ENCODE assay signal across 15 cellular contexts in genomic region chr6:42933195-42933594, GRCh38. TPM values are rescaled to one million over a fixed set of nuclear protein-coding genes. Genes with fewer than 3 reads are reported as not detected.
DNase-seq lines count a peak whose midpoint lies in the region; ATAC-seq, FAIRE-seq and TF ChIP-seq lines count a peak whose summit lies in the region.
"Had no signal": no experiment of that assay in that cellular context is flagged by ENCODE, and none has a peak within 500 bp of the region (broad histone marks: within the 10 kb centered on the region; RNA-seq: fewer than 3 reads in every experiment).

No MANE protein-coding gene starts in this region.

- FAIRE-seq in K562 (lab: Jason Lieb, UNC): no peak

- no peak overlapping the region for H3K4me2 ChIP-seq in K562 (ENCODE audit: insufficient read depth, low read length)

- H3K4me1 Mint-ChIP-seq in osteocyte (ENCODE audit: unreplicated experiment): peaks cover 33% of the 10 kb centered on the region

- CTCF ChIA-PET in K562 (lab: Yijun Ruan, JAX; ENCODE audit: low intra/inter-chr PET ratio): no interaction called here

- TF ChIP-seq RAD21 in K562 (CRISPR knock-in tag; conservative IDR thresholded peaks at IDR 0.05 in 1 of 2, IDR thresholded peaks at IDR 0.05 in 1 of 2): no peak

- H3K36me3 ChIP-seq in GM06990 (ENCODE audit: control insufficient read depth, insufficient read depth, low read length) (peaks cover 25% of the 10 kb centered on the region), K562 (ENCODE audit: control insufficient read depth, insufficient read depth, low read length) (peaks cover 62% of the 10 kb centered on the region)

- no peak overlapping the region for H3K27ac ChIP-seq in K562 (ENCODE audit: extremely low read depth, low read depth, low read length)
- H3K27ac ChIP-seq: cardiac muscle cell, testis had no signal

- 42% methylated on average over 3 of the region's 3 CpGs for WGBS in K562 (ENCODE audit: insufficient coverage, low coverage, missing lambda C conversion rate)

- H3K9me3 ChIP-seq in K562 (replicated peaks; ENCODE audit: control insufficient read depth, insufficient read depth, low read depth, low read length): no peaks in the 10 kb centered on the region
- H3K9me3 ChIP-seq: testis had no signal

- no peak for TF ChIP-seq POLR2A in K562 (conservative IDR thresholded peaks at IDR 0.05)

- no peak overlapping the region for H3K9ac ChIP-seq in K562 (ENCODE audit: insufficient read depth in 1 of 2, low read depth in 2 of 2, low read length in 2 of 2)

- H3K4me3 ChIP-seq in GM06990 (replicated peaks; ENCODE audit: low read depth, low read length) (peak overlapping the region; percentile 92), K562 (no peak overlapping the region)
- H3K4me3 ChIP-seq: cardiac muscle cell, testis had no signal

- H3K9me3 Mint-ChIP-seq in osteocyte (ENCODE audit: unreplicated experiment): no peaks in the 10 kb centered on the region

- POLR2A ChIA-PET in K562 (lab: Yijun Ruan, JAX): interaction anchor here (0.6 to 1.6 kb wide), 3 partner anchors 13 to 696 kb away, joined by 3 to 4 read pairs (median 4); partner anchors contain the start of gene GTPBP2

- H3K4me3 Mint-ChIP-seq in osteocyte (ENCODE audit: unreplicated experiment): no peak overlapping the region

- no peaks in the 10 kb centered on the region for H3K27me3 Mint-ChIP-seq in osteocyte (ENCODE audit: unreplicated experiment)

- in situ Hi-C loops in K562 (cut with MboI): no loop called here

- BruUV-seq in K562 (replicated peaks; lab: Mats Ljungman, UMichigan): no TSS peak

- H3K79me2 ChIP-seq in K562 (ENCODE audit: control insufficient read depth, insufficient read depth, low read length): peaks cover 43% of the 10 kb centered on the region

- H3K27me3 ChIP-seq in GM06990 (replicated peaks; ENCODE audit: control insufficient read depth, insufficient read depth, low read length): no peaks in the 10 kb centered on the region
- no peaks in the 10 kb centered on the region for H3K27me3 ChIP-seq in K562 (ENCODE audit: control insufficient read depth in 2 of 2, insufficient read depth in 2 of 2, low read length in 2 of 2)
- H3K27me3 ChIP-seq: cardiac muscle cell, testis had no signal

- no peak for ATAC-seq in K562

- H3K27ac Mint-ChIP-seq in osteocyte (ENCODE audit: unreplicated experiment): peak overlapping the region; percentile 16

- H2AFZ ChIP-seq in K562 (ENCODE audit: low read depth, low read length): no peak overlapping the region

- peaks cover 14 to 18% of the 10 kb centered on the region in 2 experiments; a peak in 4 of 5 replicates for H3K4me1 ChIP-seq in K562 (replicated peaks in 1 of 2; ENCODE audit: control insufficient read depth in 2 of 2, insufficient read depth in 2 of 2, low read length in 2 of 2)

- H3K36me3 Mint-ChIP-seq in osteocyte (ENCODE audit: unreplicated experiment): peaks cover 18% of the 10 kb centered on the region

- H4K20me1 ChIP-seq in K562 (replicated peaks; ENCODE audit: control insufficient read depth, insufficient read depth, low read length): no peaks in the 10 kb centered on the region; the same call in 1 of the 2 replicates

- no peak for DNase-seq in GM06990 (ENCODE audit: extremely low read depth, insufficient read length)
- DNase-seq in NOMO-1 treated with DMSO at 0.1 percent for 48 hours (lab: John Stamatoyannopoulos, UW; ENCODE audit: unreplicated experiment): peak; percentile 91
- DNase-seq in K562 (ENCODE audit: extremely low read depth in 1 of 4, low spot score in 3 of 4): no peak
- no peak for DNase-seq in osteocyte (ENCODE audit: extremely low spot score, unreplicated experiment)
- no peak for DNase-seq in effector CD8-positive, alpha-beta T cell (lab: John Stamatoyannopoulos, UW)
- no peak for DNase-seq in NCI-H345 (lab: John Stamatoyannopoulos, UW)
- DNase-seq in NK-92 treated with Interleukin-12 subunit alpha and Interleukin-12 subunit beta, amount 100 ng/mL, for 24 hours (lab: John Stamatoyannopoulos, UW): no peak
- DNase-seq: DMS153, erythroblast, GOT3, NCI-H2029, T1000, testis had no signal

- no peak for TF ChIP-seq CTCF in GM06990 (IDR thresholded peaks at IDR 0.05; ENCODE audit: insufficient read depth, low read length, poor library complexity, severe bottlenecking)
- no peak for TF ChIP-seq CTCF in K562 (IDR thresholded peaks at IDR 0.05 in 2 of 3, conservative IDR thresholded peaks at IDR 0.05 in 1 of 3; ENCODE audit: insufficient read depth in 2 of 3, low read depth in 1 of 3, low read length in 3 of 3)
- TF ChIP-seq CTCF in osteocyte (IDR thresholded peaks at IDR 0.05): no peak

- intact Hi-C loops in K562 (cut with micrococcal nuclease): no loop called here

- H3K9me1 ChIP-seq in K562 (ENCODE audit: control insufficient read depth, insufficient read depth, low read length): no peaks in the 10 kb centered on the region

- no peak for TF ChIP-seq EP300 in K562 (IDR thresholded peaks at IDR 0.05; ENCODE audit: low read length)

RNA-seq across cellular contexts. Expression of gene CNPY3, which starts 3.9 kb away (rescaled TPM):
- 18.3 and 44.9 TPM in 2 replicates for total RNA-seq in K562 (2011; cell fraction: chromatin; rRNA removed; ENCODE audit: low replicate concordance)
- 45.9 and 49.0 TPM in 2 replicates for total RNA-seq in K562 (2011; cell fraction: nucleolus; rRNA removed)
- total RNA-seq in K562 (2011; cell fraction: nucleoplasm; rRNA removed): 33.3 and 38.0 TPM in 2 replicates
- 20.0 and 26.6 TPM in 2 replicates for total RNA-seq in K562 (2014; rRNA removed)
- total RNA-seq in K562 (2014; rRNA removed; fragmentation: Illumina TruSeq; extraction: Trizol): 11.5 and 15.0 TPM in 2 replicates
- total RNA-seq in K562 (2015; rRNA removed; fragmentation: Illumina TruSeq; extraction: Trizol): 23.5 and 24.6 TPM in 2 replicates
- total RNA-seq in K562 (2021): 32.4 and 32.8 TPM in 2 replicates
- polyA plus RNA-seq in K562 (2011; rRNA removed): 21.0 and 21.2 TPM in 2 replicates
- 21.0 and 26.7 TPM in 2 replicates for polyA plus RNA-seq in K562 (2011; cell fraction: cytosol; rRNA removed)
- 19.2 and 25.6 TPM in 2 replicates for polyA plus RNA-seq in K562 (2011; cell fraction: nucleus; rRNA removed)
- polyA plus RNA-seq in K562 (2012): 29.2 and 58.6 TPM in 2 replicates
- 34.4 and 37.4 TPM in 2 replicates for polyA plus RNA-seq in K562 (2014; fragmentation: Illumina TruSeq; extraction: Trizol)
- polyA plus RNA-seq in K562 (2014; fragmentation: Nextera tagmentation; extraction: Ambion mirVana): 1 to 10 TPM; 2.4 to 3.9 TPM
- 27.0 and 30.5 TPM in 2 replicates for polyA plus RNA-seq in K562 (2014; rRNA removed)
- 19.4 and 24.5 TPM in 2 replicates for polyA minus RNA-seq in K562 (2011; rRNA and poly(A)+ RNA removed)
- 10.2 and 11.7 TPM in 2 replicates for polyA minus RNA-seq in K562 (2011; cell fraction: cytosol; rRNA and poly(A)+ RNA removed)
- polyA minus RNA-seq in K562 (2011; cell fraction: nucleus; rRNA and poly(A)+ RNA removed): 5.1 and 7.9 TPM in 2 replicates
- total RNA-seq in osteocyte: 69.0 and 73.6 TPM in 2 replicates

RNA-seq across cellular contexts. Expression of gene PTCRA, which starts 17.3 kb away (rescaled TPM):
- not detected in 2 replicates for total RNA-seq in K562 (2011; cell fraction: chromatin; rRNA removed; ENCODE audit: low replicate concordance)
- total RNA-seq in K562 (2011; cell fraction: nucleolus; rRNA removed): not detected in 2 replicates
- total RNA-seq in K562 (2011; cell fraction: nucleoplasm; rRNA removed): not detected in 2 replicates
- total RNA-seq in K562 (2014; rRNA removed): not detected in 2 replicates
- total RNA-seq in K562 (2014; rRNA removed; fragmentation: Illumina TruSeq; extraction: Trizol): not detected in 2 replicates
- total RNA-seq in K562 (2015; rRNA removed; fragmentation: Illumina TruSeq; extraction: Trizol): not detected in 2 replicates
- total RNA-seq in K562 (2021): not detected in 2 replicates
- polyA plus RNA-seq in K562 (2011; rRNA removed): 0.22 TPM in 1 of 2 replicates, not detected in the other
- polyA plus RNA-seq in K562 (2011; cell fraction: cytosol; rRNA removed): 0.09 TPM in 1 of 2 replicates, not detected in the other
- polyA plus RNA-seq in K562 (2011; cell fraction: nucleus; rRNA removed): 0.17 and 0.38 TPM in 2 replicates
- polyA plus RNA-seq in K562 (2012): 0.14 TPM in 1 of 2 replicates, not detected in the other
- not detected in 2 replicates for polyA plus RNA-seq in K562 (2014; fragmentation: Illumina TruSeq; extraction: Trizol)
- polyA plus RNA-seq in K562 (2014; fragmentation: Nextera tagmentation; extraction: Ambion mirVana): not detected
- polyA plus RNA-seq in K562 (2014; rRNA removed): 0.21 TPM in 1 of 2 replicates, not detected in the other
- polyA minus RNA-seq in K562 (2011; rRNA and poly(A)+ RNA removed): not detected in 2 replicates
- not detected in 2 replicates for polyA minus RNA-seq in K562 (2011; cell fraction: cytosol; rRNA and poly(A)+ RNA removed)
- not detected in 2 replicates for polyA minus RNA-seq in K562 (2011; cell fraction: nucleus; rRNA and poly(A)+ RNA removed)
- total RNA-seq in osteocyte: not detected in 2 replicates
- total RNA-seq: cardiac muscle cell, HT-29 had no signal
- polyA plus RNA-seq: cardiac muscle cell had no signal

RNA-seq across cellular contexts. Expression of gene GNMT, which starts 27.4 kb away (rescaled TPM):
- 0.39 and 0.69 TPM in 2 replicates for total RNA-seq in K562 (2011; cell fraction: chromatin; rRNA removed; ENCODE audit: low replicate concordance)
- not detected in 2 replicates for total RNA-seq in K562 (2011; cell fraction: nucleolus; rRNA removed)
- total RNA-seq in K562 (2011; cell fraction: nucleoplasm; rRNA removed): 0.37 TPM in 1 of 2 replicates, not detected in the other
- total RNA-seq in K562 (2014; rRNA removed) (not detected in 2 replicates), K562 (2014; rRNA removed; fragmentation: Illumina TruSeq; extraction: Trizol) (not detected in 2 replicates), K562 (2015; rRNA removed; fragmentation: Illumina TruSeq; extraction: Trizol) (not detected in 2 replicates), K562 (2021) (0.18 and 0.29 TPM in 2 replicates), osteocyte (0.44 and 0.97 TPM in 2 replicates)
- polyA plus RNA-seq in K562 (2011; rRNA removed) (0.11 and 0.19 TPM in 2 replicates), K562 (2014; fragmentation: Illumina TruSeq; extraction: Trizol) (0.15 TPM in 1 of 2 replicates, not detected in the other), K562 (2014; fragmentation: Nextera tagmentation; extraction: Ambion mirVana) (not detected), K562 (2014; rRNA removed) (not detected in 2 replicates)
- 0.09 and 0.22 TPM in 2 replicates for polyA plus RNA-seq in K562 (2011; cell fraction: cytosol; rRNA removed)
- 0.39 and 0.53 TPM in 2 replicates for polyA plus RNA-seq in K562 (2011; cell fraction: nucleus; rRNA removed)
- polyA plus RNA-seq in K562 (2012): 0.14 and 0.51 TPM in 2 replicates
- polyA minus RNA-seq in K562 (2011; rRNA and poly(A)+ RNA removed): not detected in 2 replicates
- polyA minus RNA-seq in K562 (2011; cell fraction: cytosol; rRNA and poly(A)+ RNA removed): not detected in 2 replicates
- not detected in 2 replicates for polyA minus RNA-seq in K562 (2011; cell fraction: nucleus; rRNA and poly(A)+ RNA removed)
- total RNA-seq: HT-29 had no signal

RNA-seq across cellular contexts. Expression of gene PEX6, which starts 45.8 kb away (rescaled TPM):
- total RNA-seq in K562 (2011; cell fraction: chromatin; rRNA removed; ENCODE audit: low replicate concordance): 12.3 and 36.3 TPM in 2 replicates
- total RNA-seq in K562 (2011; cell fraction: nucleolus; rRNA removed): 37.1 and 40.0 TPM in 2 replicates
- total RNA-seq in K562 (2011; cell fraction: nucleoplasm; rRNA removed): 16.3 and 18.7 TPM in 2 replicates
- total RNA-seq in K562 (2014; rRNA removed) (17.0 and 26.9 TPM in 2 replicates), K562 (2014; rRNA removed; fragmentation: Illumina TruSeq; extraction: Trizol) (3.4 and 5.7 TPM in 2 replicates), K562 (2015; rRNA removed; fragmentation: Illumina TruSeq; extraction: Trizol) (6.9 and 8.0 TPM in 2 replicates), K562 (2021) (20.8 and 24.3 TPM in 2 replicates), osteocyte (27.1 and 27.3 TPM in 2 replicates)
- polyA plus RNA-seq in K562 (2011; rRNA removed) (6.4 and 10.9 TPM in 2 replicates), K562 (2014; fragmentation: Illumina TruSeq; extraction: Trizol) (9.6 and 10.6 TPM in 2 replicates), K562 (2014; fragmentation: Nextera tagmentation; extraction: Ambion mirVana) (under 1 TPM; 0.17 to 0.77 TPM), K562 (2014; rRNA removed) (12.3 and 14.1 TPM in 2 replicates)
- polyA plus RNA-seq in K562 (2011; cell fraction: cytosol; rRNA removed): 7.1 and 11.8 TPM in 2 replicates
- polyA plus RNA-seq in K562 (2011; cell fraction: nucleus; rRNA removed): 39.8 and 55.5 TPM in 2 replicates
- polyA plus RNA-seq in K562 (2012): 17.7 and 44.6 TPM in 2 replicates
- polyA minus RNA-seq in K562 (2011; rRNA and poly(A)+ RNA removed): 5.5 and 6.9 TPM in 2 replicates
- 8.5 and 10.8 TPM in 2 replicates for polyA minus RNA-seq in K562 (2011; cell fraction: cytosol; rRNA and poly(A)+ RNA removed)
- polyA minus RNA-seq in K562 (2011; cell fraction: nucleus; rRNA and poly(A)+ RNA removed): 10.7 and 12.7 TPM in 2 replicates

RNA-seq across cellular contexts. Expression of gene PPP2R5D, which starts 51.2 kb away (rescaled TPM):
- 38.6 and 59.6 TPM in 2 replicates for total RNA-seq in K562 (2011; cell fraction: chromatin; rRNA removed; ENCODE audit: low replicate concordance)
- total RNA-seq in K562 (2011; cell fraction: nucleolus; rRNA removed): 30.7 and 31.6 TPM in 2 replicates
- total RNA-seq in K562 (2011; cell fraction: nucleoplasm; rRNA removed): 27.2 and 28.7 TPM in 2 replicates
- total RNA-seq in K562 (2014; rRNA removed) (45.2 and 50.5 TPM in 2 replicates), K562 (2014; rRNA removed; fragmentation: Illumina TruSeq; extraction: Trizol) (35.3 and 36.3 TPM in 2 replicates), K562 (2015; rRNA removed; fragmentation: Illumina TruSeq; extraction: Trizol) (37.4 and 37.7 TPM in 2 replicates), K562 (2021) (45.3 and 45.5 TPM in 2 replicates), osteocyte (44.3 and 46.1 TPM in 2 replicates)
- polyA plus RNA-seq in K562 (2011; rRNA removed) (55.5 and 63.3 TPM in 2 replicates), K562 (2014; fragmentation: Illumina TruSeq; extraction: Trizol) (68.8 and 96.1 TPM in 2 replicates), K562 (2014; fragmentation: Nextera tagmentation; extraction: Ambion mirVana) (1 to 10 TPM; 1.3 to 1.9 TPM), K562 (2014; rRNA removed) (36.6 and 38.4 TPM in 2 replicates)
- polyA plus RNA-seq in K562 (2011; cell fraction: cytosol; rRNA removed): 54.5 and 68.2 TPM in 2 replicates
- 67.6 and 72.7 TPM in 2 replicates for polyA plus RNA-seq in K562 (2011; cell fraction: nucleus; rRNA removed)
- 38.2 and 39.5 TPM in 2 replicates for polyA plus RNA-seq in K562 (2012)
- polyA minus RNA-seq in K562 (2011; rRNA and poly(A)+ RNA removed): 68.3 and 79.2 TPM in 2 replicates
- 33.3 and 34.8 TPM in 2 replicates for polyA minus RNA-seq in K562 (2011; cell fraction: cytosol; rRNA and poly(A)+ RNA removed)
- 7.9 and 13.9 TPM in 2 replicates for polyA minus RNA-seq in K562 (2011; cell fraction: nucleus; rRNA and poly(A)+ RNA removed)
